8 cellular contexts compared by ENCODE assay signal in the genomic region with DNA sequence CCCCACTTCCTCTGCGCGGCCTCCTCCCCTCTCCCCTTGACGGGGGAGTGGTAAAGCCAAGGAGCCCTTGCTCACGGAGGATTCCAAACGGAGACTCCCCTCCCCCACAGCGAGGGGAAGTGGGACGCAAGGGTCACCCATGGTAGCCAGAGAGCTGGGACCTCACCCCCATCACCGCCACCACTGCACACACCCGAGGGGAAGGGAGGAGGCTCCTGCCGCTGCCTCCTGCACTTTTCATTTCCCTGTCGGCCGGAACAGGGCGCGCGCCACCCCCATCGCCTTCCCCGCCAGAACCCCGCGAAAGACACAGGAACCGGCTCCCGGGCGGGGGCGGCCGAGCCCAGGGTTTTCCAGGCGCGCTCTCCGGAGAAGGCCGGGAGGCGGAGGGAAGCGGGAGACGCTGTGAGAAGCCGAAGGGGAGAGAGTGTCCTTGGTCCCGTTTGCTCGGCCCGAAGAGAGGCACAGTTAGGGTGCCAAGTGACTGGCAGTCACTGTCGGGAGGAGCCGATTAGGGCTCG.
DNase-seq lines count a peak whose midpoint lies in the region; ATAC-seq and TF ChIP-seq lines count a peak whose summit lies in the region.

No MANE protein-coding gene starts in this region.

- H3K4me1 ChIP-seq in NT2/D1 (ENCODE audit: insufficient read depth, insufficient read length) (peaks cover 19% of the 10 kb centered on the region), neuron (ENCODE audit: insufficient read depth, low read length) (peaks cover 29% of the 10 kb centered on the region)

- H3K27me3 ChIP-seq in NT2/D1 (ENCODE audit: insufficient read depth, insufficient read length) (peaks cover 5% of the 10 kb centered on the region), neuron (ENCODE audit: insufficient read depth, low read length) (no peaks in the 10 kb centered on the region)

- peak overlapping the region; percentile 53 for H2AFZ ChIP-seq in neuron (ENCODE audit: low read depth, low read length)

- no peak for DNase-seq in AG10803 (ENCODE audit: low read depth)
- DNase-seq in NT2/D1 (ENCODE audit: low read depth, low spot score), result no peak
- peak; percentile 51 for DNase-seq in activated gamma-delta T cell treated with anti-CD3 and anti-CD28 coated beads, Interleukin-2, amount 50 U/mL, for 16 hours (ENCODE audit: low read depth)
- peak; percentile 41 for DNase-seq in germinal center (ENCODE audit: low spot score)
- no peak for DNase-seq in NCI-H1048 (lab: John Stamatoyannopoulos, UW)

- H3K9me3 ChIP-seq in NT2/D1 (ENCODE audit: insufficient read depth, low read length) (no peaks in the 10 kb centered on the region), neuron (ENCODE audit: low read length) (no peaks in the 10 kb centered on the region)

- peak overlapping the region; percentile 92 for H3K9ac ChIP-seq in NT2/D1 (ENCODE audit: insufficient read length, low read depth)

- H3K36me3 ChIP-seq in NT2/D1 (ENCODE audit: insufficient read depth, insufficient read length, low read length), result peaks cover 29% of the 10 kb centered on the region
- peaks cover 5% of the 10 kb centered on the region for H3K36me3 ChIP-seq in neuron (ENCODE audit: insufficient read depth, low read length)

- H3K4me3 ChIP-seq in AG10803 (ENCODE audit: low read length), result peak overlapping the region; percentile 97
- peak overlapping the region; percentile 91 for H3K4me3 ChIP-seq in NT2/D1 (ENCODE audit: insufficient read length, low read depth)
- H3K4me3 ChIP-seq in neuron (ENCODE audit: low read length), result peak overlapping the region; percentile 93

- ATAC-seq in GM19035 (IDR thresholded peaks at IDR 0.05; ENCODE audit: unreplicated experiment) (peak; percentile 8), GM19463 (IDR thresholded peaks at IDR 0.05; ENCODE audit: unreplicated experiment) (no peak)

- TF ChIP-seq CTCF in AG10803 (conservative IDR thresholded peaks at IDR 0.05; ENCODE audit: low read length), result no peak

Comparison
In these comparisons a context has a peak if more than half of its experiments do, and no peak if none do; other contexts are left out.
1. DNase-seq: peak in activated gamma-delta T cell treated with anti-CD3 and anti-CD28 coated beads, Interleukin-2, amount 50 U/mL, for 16 hours (single experiment) and germinal center (single experiment); none in AG10803 (single experiment), NT2/D1 (single experiment) and NCI-H1048 (single experiment).
2. Peak in every context shown above with its lines, with median percentiles within 50 percentile points of each other: H3K4me3 ChIP-seq.